Comparison of ENCODE assay signal across 8 cellular contexts in genomic region chr3:10945683-10946287, GRCh38. TPM values are rescaled to one million over a fixed set of nuclear protein-coding genes. Genes with fewer than 3 reads are reported as not detected.
DNase-seq lines count a peak whose midpoint lies in the region; ATAC-seq, FAIRE-seq and TF ChIP-seq lines count a peak whose summit lies in the region.

No MANE protein-coding gene starts in this region.

- no peak overlapping the region for H3K4me2 ChIP-seq in neuronal stem cell (ENCODE audit: insufficient read depth, low read length, poor library complexity, severe bottlenecking)

- peak overlapping the region; percentile 21 for H3K23ac ChIP-seq in neuronal stem cell (ENCODE audit: low read depth, low read length, poor library complexity)

- H3K36me3 Mint-ChIP-seq in activated T-cell treated with anti-CD3 and anti-CD28 coated beads, Interleukin-2, amount 50 U/mL, for 24 hours (ENCODE audit: low read depth): no peaks in the 10 kb centered on the region

- peaks cover 6 to 7% of the 10 kb centered on the region in 2 donors for H3K9me3 ChIP-seq in neuronal stem cell (replicated peaks in 1 of 2; ENCODE audit: control insufficient read depth in 2 of 2, insufficient read depth in 1 of 2, low read depth in 1 of 2, low read length in 2 of 2)

- no peak overlapping the region for H3K9ac ChIP-seq in neuronal stem cell (ENCODE audit: low read depth, low read length, poor library complexity)

- no peak overlapping the region for H2AK5ac ChIP-seq in neuronal stem cell (ENCODE audit: low read depth, low read length)

- H3K9me3 Mint-ChIP-seq in activated T-cell treated with anti-CD3 and anti-CD28 coated beads, Interleukin-2, amount 50 U/mL, for 24 hours: no peaks in the 10 kb centered on the region

- H4K91ac ChIP-seq in neuronal stem cell (ENCODE audit: low read depth, low read length, poor library complexity): no peak overlapping the region

- no peak overlapping the region for H2BK120ac ChIP-seq in neuronal stem cell (ENCODE audit: low read depth, low read length)

- ATAC-seq in GM18909 (IDR thresholded peaks at IDR 0.05; ENCODE audit: poor library complexity, unreplicated experiment): peak; percentile 62

- H3K27ac ChIP-seq in neuronal stem cell (replicated peaks; ENCODE audit: low read length): no peak overlapping the region

- DNase-seq in Ammon's horn (ENCODE audit: low spot score): peak; percentile 82
- peak; percentile 15 for DNase-seq in NCI-H2227 treated with DMSO at 0.1 percent for 48 hours (lab: John Stamatoyannopoulos, UW)
- peak; percentile 66 for DNase-seq in activated T-cell treated with anti-CD3 and anti-CD28 coated beads, Interleukin-2, amount 50 U/mL, for 24 hours
- peak; percentile 47 for DNase-seq in fibroblast of the aortic adventitia (ENCODE audit: low read depth)
- peak; percentile 84 for DNase-seq in neuronal stem cell (ENCODE audit: low spot score)
- DNase-seq in urothelium cell line (ENCODE audit: low spot score): peak; percentile 80
- DNase-seq in NCI-H1694 treated with DMSO at 0.1 percent for 48 hours (lab: John Stamatoyannopoulos, UW): no peak

- H3K4me3 Mint-ChIP-seq in activated T-cell treated with anti-CD3 and anti-CD28 coated beads, Interleukin-2, amount 50 U/mL, for 24 hours: no peak overlapping the region

- H3K36me3 ChIP-seq in neuronal stem cell (replicated peaks in 1 of 2; ENCODE audit: control insufficient read depth in 2 of 2, insufficient read depth in 2 of 2, low read length in 2 of 2): no peaks in the 10 kb centered on the region

- H3K27ac Mint-ChIP-seq in activated T-cell treated with anti-CD3 and anti-CD28 coated beads, Interleukin-2, amount 50 U/mL, for 24 hours: no peak overlapping the region

- H3K79me1 ChIP-seq in neuronal stem cell (ENCODE audit: low read depth, low read length): no peaks in the 10 kb centered on the region

- no peak overlapping the region for H3K18ac ChIP-seq in neuronal stem cell (ENCODE audit: low read length)

- peak; percentile 80 for TF ChIP-seq CTCF in fibroblast of the aortic adventitia (IDR thresholded peaks at IDR 0.05; ENCODE audit: insufficient read depth, low read length)

- no peak overlapping the region for H3K14ac ChIP-seq in neuronal stem cell (ENCODE audit: low read length)

- no peaks in the 10 kb centered on the region for H3K27me3 ChIP-seq in neuronal stem cell (ENCODE audit: control insufficient read depth in 3 of 3, insufficient read depth in 3 of 3, low read depth in 1 of 3, low read length in 3 of 3)

- no peak overlapping the region for H2BK5ac ChIP-seq in neuronal stem cell (ENCODE audit: low read length)

- no peak overlapping the region for H2BK15ac ChIP-seq in neuronal stem cell (ENCODE audit: low read length)

- peaks cover 0 to 2% of the 10 kb centered on the region in 2 donors for H3K4me1 ChIP-seq in neuronal stem cell (ENCODE audit: control insufficient read depth in 2 of 2, insufficient read depth in 1 of 2, low read depth in 1 of 2, low read length in 2 of 2)

- WGBS in neuronal stem cell (ENCODE audit: extremely low coverage in 2 of 2, insufficient read length in 2 of 2, insufficient replicate concordance in 1 of 2), 2 donors: no CpG with 5 or more reads among the region's 8 CpGs

- H3K4me3 ChIP-seq in fibroblast of the aortic adventitia (ENCODE audit: low read depth, low read length): no peak overlapping the region
- H3K4me3 ChIP-seq in neuronal stem cell (ENCODE audit: low read length in 2 of 2): no peak overlapping the region

- no peaks in the 10 kb centered on the region for H3K4me1 Mint-ChIP-seq in activated T-cell treated with anti-CD3 and anti-CD28 coated beads, Interleukin-2, amount 50 U/mL, for 24 hours (ENCODE audit: low read depth)

- no peak for FAIRE-seq in urothelium cell line (lab: Jason Lieb, UNC)

- no peak overlapping the region for H4K8ac ChIP-seq in neuronal stem cell (ENCODE audit: low read depth, low read length)

- H3K4ac ChIP-seq in neuronal stem cell (ENCODE audit: low read length): no peak overlapping the region

- peaks cover 19% of the 10 kb centered on the region for H3K27me3 Mint-ChIP-seq in activated T-cell treated with anti-CD3 and anti-CD28 coated beads, Interleukin-2, amount 50 U/mL, for 24 hours

- no peak overlapping the region for H2BK12ac ChIP-seq in neuronal stem cell (ENCODE audit: low read length)

- no peak overlapping the region for H2AFZ ChIP-seq in neuronal stem cell (ENCODE audit: low read length)

RNA-seq across cellular contexts. Expression of gene SLC6A1, which starts 46.8 kb away (rescaled TPM):
- not detected in 2 replicates for total RNA-seq in fibroblast of the aortic adventitia (ENCODE audit: low replicate concordance)
- 0.75 TPM for polyA plus RNA-seq in neuronal stem cell (2013, experiment 1 of 2)
- polyA plus RNA-seq in neuronal stem cell (2013, experiment 2 of 2): 0.78 TPM
